Comparison of ENCODE assay signal across 8 cellular contexts in the genomic region with DNA sequence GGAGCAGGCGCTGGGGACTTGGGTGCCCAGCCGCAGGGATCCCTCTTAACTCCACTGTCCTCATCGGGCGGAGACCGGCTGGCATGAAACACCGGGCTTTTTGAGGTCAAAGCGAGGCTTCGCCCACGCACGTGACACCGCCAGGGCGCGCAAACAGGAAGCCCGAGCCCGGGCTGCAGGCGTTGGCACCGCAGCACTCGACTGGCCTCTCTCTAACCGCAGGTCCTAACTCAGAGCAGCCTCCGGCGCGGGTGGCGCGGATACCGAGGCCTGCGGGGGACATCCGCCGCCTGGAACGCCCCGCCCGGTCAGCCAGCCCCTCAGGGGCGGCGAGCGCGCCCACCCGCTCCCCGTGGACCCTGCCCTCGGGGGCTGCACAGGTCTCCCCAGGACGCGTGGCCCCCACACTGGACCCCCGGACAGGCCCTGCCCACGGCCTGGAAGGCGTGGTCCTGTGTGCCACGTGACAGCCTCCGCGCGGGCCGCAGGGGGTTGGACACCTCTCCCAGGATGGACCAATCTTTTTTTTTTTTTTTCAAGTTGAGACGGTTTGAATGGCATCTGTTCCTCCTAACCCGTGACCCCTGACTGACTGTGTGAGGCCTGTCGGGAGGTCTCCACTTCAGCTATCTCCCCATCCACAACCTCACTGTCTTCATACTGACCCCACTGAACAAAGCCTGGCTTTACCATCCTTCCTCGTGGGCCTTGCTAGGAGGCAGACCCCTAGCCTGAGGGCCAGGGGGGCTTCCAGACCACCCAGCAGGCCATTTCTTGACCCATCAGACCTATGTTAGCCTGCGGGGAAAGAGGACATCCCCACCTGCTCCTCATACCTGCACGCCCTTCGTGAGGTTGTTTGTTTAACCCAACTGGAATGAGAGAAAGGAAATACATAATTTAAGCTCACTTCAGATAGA.
DNase-seq lines count a peak whose midpoint lies in the region; ATAC-seq lines count a peak whose summit lies in the region.

No MANE protein-coding gene starts in this region.

- ATAC-seq in HG03565 (IDR thresholded peaks at IDR 0.05; ENCODE audit: unreplicated experiment) = no peak
- ATAC-seq in HG02870 (IDR thresholded peaks at IDR 0.05; ENCODE audit: unreplicated experiment) = no peak

- DNase-seq in NOMO-1 treated with DMSO at 0.1 percent for 48 hours (lab: John Stamatoyannopoulos, UW; ENCODE audit: unreplicated experiment) (peak; percentile 79), inferior parietal cortex (ENCODE audit: extremely low spot score) (peak; percentile 16), Kasumi-1 (lab: John Stamatoyannopoulos, UW) (no peak), COLO668 (lab: John Stamatoyannopoulos, UW; ENCODE audit: unreplicated experiment) (no peak)
- DNase-seq in activated naive CD4-positive, alpha-beta T cell treated with Interleukin-2 at 50 U/mL for 16 hours = peak; percentile 56
- DNase-seq in stimulated activated CD4-positive, alpha-beta T cell treated with anti-CD3 and anti-CD28 coated beads, Interleukin-2, amount 100 ng/mL, for 4 hours (ENCODE audit: low read depth) = peak; percentile 37

Comparison
In these comparisons a context has a peak if more than half of its experiments do, and no peak if none do; other contexts are left out.
1. DNase-seq: peak in NOMO-1 treated with DMSO at 0.1 percent for 48 hours (single experiment), activated naive CD4-positive, alpha-beta T cell treated with Interleukin-2 at 50 U/mL for 16 hours (single experiment), inferior parietal cortex (single experiment) and stimulated activated CD4-positive, alpha-beta T cell treated with anti-CD3 and anti-CD28 coated beads, Interleukin-2, amount 100 ng/mL, for 4 hours (single experiment); none in Kasumi-1 (0 of 2) and COLO668 (single experiment).